Comparison of ENCODE assay signal across 27 cellular contexts in the genomic region with DNA sequence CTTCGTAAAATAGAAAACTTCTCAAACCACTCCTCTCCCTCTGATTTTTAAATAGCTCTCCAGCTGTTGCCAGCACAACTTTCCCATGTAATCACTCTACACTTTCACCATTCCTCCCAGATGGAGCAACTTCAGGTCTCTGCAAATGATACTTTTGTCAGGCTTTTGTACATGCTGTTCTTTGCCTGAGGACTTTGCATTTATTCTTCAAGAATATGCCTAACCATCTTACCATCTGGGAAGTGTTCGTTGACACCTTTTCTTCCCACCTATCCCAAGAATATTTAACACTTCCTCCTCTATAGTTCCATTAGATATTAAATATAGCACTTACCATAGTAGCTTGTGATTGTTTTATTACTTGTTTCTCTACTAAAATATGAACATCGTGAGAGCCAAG.
"Had no signal": no experiment of that assay in that cellular context is flagged by ENCODE, and none has a peak within 500 bp of the region (broad histone marks: within the 10 kb centered on the region; RNA-seq: fewer than 3 reads in every experiment).

No MANE protein-coding gene starts in this region.

- H3K4me3 ChIP-seq: ascending aorta, cardiac muscle cell had no signal

- ATAC-seq: activated CD8-positive, alpha-beta T cell treated with anti-CD3 and anti-CD28 coated beads for 36 hours; activated naive CD8-positive, alpha-beta T cell treated with anti-CD3 and anti-CD28 coated beads, Interleukin-2, amount 50 U/mL, for 24 hours; activated T-cell treated with anti-CD3 and anti-CD28 coated beads, Interleukin-2, amount 50 U/mL, for 4 hours; activated T-cell treated with anti-CD3 and anti-CD28 coated beads, Interleukin-2, amount 50 U/mL, for 72 hours; activated T-helper 17 cell treated with anti-CD3 and anti-CD28 coated beads, Interleukin-2, amount 50 U/mL, for 72 hours had no signal

- H3K27ac ChIP-seq: ascending aorta, cardiac muscle cell, VCaP had no signal

- DNase-seq: activated B cell treated with CpG ODN at 0.5 μM for 24 hours; activated CD4-positive, alpha-beta memory T cell treated with anti-CD3 and anti-CD28 coated beads for 36 hours; activated CD4-positive, alpha-beta T cell treated with anti-CD3 and anti-CD28 coated beads for 4 hours; activated CD4-positive, alpha-beta T cell treated with anti-CD3 and anti-CD28 coated beads, Interleukin-2, amount 10 ng/mL, durations not matched to agents 24 days and 14 days; activated CD4-positive, alpha-beta T cell treated with anti-CD3 and anti-CD28 coated beads, Interleukin-2, amount 50 U/mL, for 1 hour; activated CD4-positive, alpha-beta T cell treated with anti-CD3 and anti-CD28 coated beads, Interleukin-2, amount 50 U/mL, for 4 hours; activated CD4-positive, CD25-positive, alpha-beta regulatory T cell treated with anti-CD3 and anti-CD28 coated beads, Interleukin-2, amount 50 U/mL, for 72 hours; activated CD8-positive, alpha-beta memory T cell treated with anti-CD3 and anti-CD28 coated beads, Interleukin-2, amount 50 U/mL, for 4 hours; activated CD8-positive, alpha-beta T cell treated with anti-CD3 and anti-CD28 coated beads for 36 hours; activated gamma-delta T cell; activated naive CD4-positive, alpha-beta T cell treated with anti-CD3 and anti-CD28 coated beads, Interleukin-2, amount 10 ng/mL, durations not matched to agents 7 days and 5 days; activated naive CD4-positive, alpha-beta T cell treated with Interleukin-2 at 50 U/mL for 16 hours; activated naive CD8-positive, alpha-beta T cell treated with anti-CD3 and anti-CD28 coated beads, Interleukin-2, amount 10 ng/mL, durations not matched to agents 7 days and 5 days; activated naive CD8-positive, alpha-beta T cell treated with anti-CD3 and anti-CD28 coated beads, Interleukin-2, amount 50 U/mL, for 24 hours; activated T-cell treated with anti-CD3 and anti-CD28 coated beads for 4 hours; activated T-cell treated with anti-CD3 and anti-CD28 coated beads, Interleukin-2, amount 50 U/mL, for 1 hour; activated T-cell treated with anti-CD3 and anti-CD28 coated beads, Interleukin-2, amount 50 U/mL, for 4 hours; activated T-cell treated with anti-CD3 and anti-CD28 coated beads, Interleukin-2, amount 50 U/mL, for 72 hours; caudate nucleus; cerebellar nuclear complex; T-helper 1 cell; T-helper 2 cell; T-helper 9 cell had no signal

- H3K9me3 ChIP-seq: ascending aorta had no signal

- H3K27me3 ChIP-seq: ascending aorta, cardiac muscle cell had no signal

- H3K4me1 ChIP-seq: ascending aorta had no signal

- H3K36me3 ChIP-seq: ascending aorta, cardiac muscle cell had no signal
